Comparison of ENCODE assay signal across 10 cellular contexts in genomic region chr10:122373108-122373507, GRCh38. TPM values are rescaled to one million over a fixed set of nuclear protein-coding genes. Genes with fewer than 3 reads are reported as not detected.
DNase-seq lines count a peak whose midpoint lies in the region; ATAC-seq and TF ChIP-seq lines count a peak whose summit lies in the region.
"Had no signal": no experiment of that assay in that cellular context is flagged by ENCODE, and none has a peak within 500 bp of the region (broad histone marks: within the 10 kb centered on the region; RNA-seq: fewer than 3 reads in every experiment).

No MANE protein-coding gene starts in this region.

- H3K36me3 Mint-ChIP-seq in activated CD8-positive, alpha-beta T cell treated with anti-CD3 and anti-CD28 coated beads for 36 hours (ENCODE audit: low read depth): peaks cover 3% of the 10 kb centered on the region

- intact Hi-C loops in activated CD8-positive, alpha-beta T cell treated with anti-CD3 and anti-CD28 coated beads for 36 hours (cut with micrococcal nuclease): loop anchor here (10.0 kb wide), 1 partner anchor 782 kb away; the partner anchor contains the start of gene BUB3
- intact Hi-C loops in sigmoid colon (cut with DNase I): loop anchor here (5.0 kb wide), 2 partner anchors 114 to 231 kb away; no protein-coding TSS in a partner anchor

- H3K9me3 ChIP-seq in GM23248 (ENCODE audit: low read depth) (no peaks in the 10 kb centered on the region), gastroesophageal sphincter (no peaks in the 10 kb centered on the region), sigmoid colon (no peaks in the 10 kb centered on the region), BE2C (no peaks in the 10 kb centered on the region)

- no peaks in the 10 kb centered on the region for H3K9me3 Mint-ChIP-seq in activated CD8-positive, alpha-beta T cell treated with anti-CD3 and anti-CD28 coated beads for 36 hours

- no peak overlapping the region for H3K9ac ChIP-seq in GM23248

- H4K20me1 ChIP-seq in GM23248 (ENCODE audit: insufficient read depth): no peaks in the 10 kb centered on the region

- POLR2A ChIA-PET in activated CD8-positive, alpha-beta T cell treated with anti-CD3 and anti-CD28 coated beads for 36 hours (lab: Charles Lee): interaction anchor here (1.2 kb wide), 1 partner anchor 41 kb away, joined by 4 read pairs; no protein-coding TSS in a partner anchor

- H3K4me1 ChIP-seq in GM23248 (ENCODE audit: insufficient read depth): peaks cover 17% of the 10 kb centered on the region
- H3K4me1 ChIP-seq in gastroesophageal sphincter: peaks cover 3 to 69% (median 19%) of the 10 kb centered on the region in 3 donors
- H3K4me1 ChIP-seq in sigmoid colon: peaks cover 0 to 59% (median 45%) of the 10 kb centered on the region in 4 donors
- H3K4me1 ChIP-seq in BE2C: no peaks in the 10 kb centered on the region; the same call in 1 of the 2 replicates

- DNase-seq in GM23248 (no peak), sigmoid colon (no peak), left lobe of liver (ENCODE audit: low spot score) (no peak), NCI-H1694 (lab: John Stamatoyannopoulos, UW) (no peak), BE2C (no peak)
- no peak for DNase-seq in activated CD8-positive, alpha-beta T cell treated with anti-CD3 and anti-CD28 coated beads for 36 hours
- DNase-seq in activated CD4-positive, alpha-beta T cell treated with anti-CD3 and anti-CD28 coated beads for 4 hours: no peak
- DNase-seq: COR-L47, NCI-H1105 treated with DMSO at 0.1 percent for 48 hours had no signal

- H3K4me2 ChIP-seq in GM23248 (ENCODE audit: unreplicated experiment): peak overlapping the region; percentile 94

- H3K9me2 ChIP-seq in GM23248 (ENCODE audit: insufficient read depth): no peaks in the 10 kb centered on the region

- CTCF ChIA-PET in activated CD8-positive, alpha-beta T cell treated with anti-CD3 and anti-CD28 coated beads for 36 hours (lab: Charles Lee): interaction anchor here (1.0 to 2.4 kb wide), 2 partner anchors 62 to 105 kb away, joined by 3 to 24 read pairs; no protein-coding TSS in a partner anchor

- peaks cover 11% of the 10 kb centered on the region for H3K27me3 Mint-ChIP-seq in activated CD8-positive, alpha-beta T cell treated with anti-CD3 and anti-CD28 coated beads for 36 hours

- no peak for TF ChIP-seq EP300 in gastroesophageal sphincter (IDR thresholded peaks at IDR 0.05)
- no peak for TF ChIP-seq EP300 in sigmoid colon (IDR thresholded peaks at IDR 0.05)

- H3K27me3 ChIP-seq in GM23248 (replicated peaks; ENCODE audit: insufficient read depth): peaks cover 3% of the 10 kb centered on the region; the same call in 1 of the 2 replicates
- no peaks in the 10 kb centered on the region for H3K27me3 ChIP-seq in gastroesophageal sphincter
- no peaks in the 10 kb centered on the region for H3K27me3 ChIP-seq in sigmoid colon
- no peaks in the 10 kb centered on the region for H3K27me3 ChIP-seq in BE2C

- 43 to 44% methylated on average over 4 of the region's 4 CpGs for WGBS in GM23248 (ENCODE audit: low coverage in 1 of 2, low lambda C conversion rate in 2 of 2, missing lambda C conversion rate in 2 of 2), 2 experiments
- 64 to 71% methylated on average over 4 of the region's 4 CpGs for WGBS in gastroesophageal sphincter (ENCODE audit: low coverage in 1 of 2), 2 donors
- 49 to 76% methylated on average over 4 of the region's 4 CpGs for WGBS in sigmoid colon, 2 donors

- H3F3A ChIP-seq in GM23248 (ENCODE audit: insufficient read depth): peaks cover 6% of the 10 kb centered on the region; the same call in 1 of the 2 replicates

- peaks cover 30% of the 10 kb centered on the region for H3K4me1 Mint-ChIP-seq in activated CD8-positive, alpha-beta T cell treated with anti-CD3 and anti-CD28 coated beads for 36 hours (ENCODE audit: low read depth)

- no peak for TF ChIP-seq POLR2A in gastroesophageal sphincter (IDR thresholded peaks at IDR 0.05)
- no peak for TF ChIP-seq POLR2A in sigmoid colon (IDR thresholded peaks at IDR 0.05)

- ATAC-seq in activated CD8-positive, alpha-beta T cell treated with anti-CD3 and anti-CD28 coated beads for 36 hours: no peak
- ATAC-seq in gastroesophageal sphincter (no peak), left lobe of liver (no peak)

- no peak overlapping the region for H3K27ac Mint-ChIP-seq in activated CD8-positive, alpha-beta T cell treated with anti-CD3 and anti-CD28 coated beads for 36 hours

- in situ Hi-C loops in GM23248 (cut with MboI): no loop called here

- H3K27ac ChIP-seq in GM23248 (no peak overlapping the region), gastroesophageal sphincter (peak overlapping the region; percentile 71 to 100 (median 92)), sigmoid colon (peak overlapping the region; percentile 98 to 100 (median 98))

- H2AFZ ChIP-seq in GM23248: peak overlapping the region; percentile 97

- peak overlapping the region; percentile 88; the same call in 1 of the 2 replicates for H3K4me3 ChIP-seq in GM23248
- H3K4me3 ChIP-seq in gastroesophageal sphincter: no peak overlapping the region
- no peak overlapping the region for H3K4me3 ChIP-seq in sigmoid colon
- H3K4me3 ChIP-seq in BE2C (ENCODE audit: low read depth, low read length): no peak overlapping the region

- H3K36me3 ChIP-seq in GM23248 (ENCODE audit: low read depth): no peaks in the 10 kb centered on the region
- no peaks in the 10 kb centered on the region for H3K36me3 ChIP-seq in gastroesophageal sphincter
- H3K36me3 ChIP-seq in sigmoid colon: no peaks in the 10 kb centered on the region
- no peaks in the 10 kb centered on the region; the same call in 1 of the 2 replicates for H3K36me3 ChIP-seq in BE2C

- TF ChIP-seq CTCF in activated CD8-positive, alpha-beta T cell treated with anti-CD3 and anti-CD28 coated beads for 36 hours (IDR thresholded peaks at IDR 0.05): no peak
- TF ChIP-seq CTCF in gastroesophageal sphincter (IDR thresholded peaks at IDR 0.05): no peak
- TF ChIP-seq CTCF in sigmoid colon (IDR thresholded peaks at IDR 0.05): no peak
- no peak for TF ChIP-seq CTCF in BE2C (IDR thresholded peaks at IDR 0.05; ENCODE audit: low read depth, low read length)

- peak overlapping the region; percentile 78 for H3K4me3 Mint-ChIP-seq in activated CD8-positive, alpha-beta T cell treated with anti-CD3 and anti-CD28 coated beads for 36 hours

- H3K79me2 ChIP-seq in GM23248 (ENCODE audit: insufficient read depth): peaks cover 29% of the 10 kb centered on the region

RNA-seq across cellular contexts. Expression of gene PLEKHA1, which starts 1.4 kb away (rescaled TPM):
- total RNA-seq in GM23248 (2014; rRNA removed; shearing (Covaris generic)): 28.7 and 31.4 TPM in 2 replicates
- polyA plus RNA-seq in GM23248 (2016; fragmentation: Nextera tagmentation; extraction: Ambion mirVana) (39.0 and 41.0 TPM in 2 replicates), sigmoid colon (10 to 100 TPM; 20.9 to 38.4 (median 22.8) TPM)
- 10 to 100 TPM; 17.0 to 17.4 TPM for total RNA-seq in activated CD8-positive, alpha-beta T cell treated with anti-CD3 and anti-CD28 coated beads for 36 hours
- total RNA-seq in gastroesophageal sphincter (100 to 1,000 TPM in 2 of 4 donors, 10 to 100 TPM in 2; 62.1 to 125 (median 93.8) TPM), sigmoid colon (10 to 100 TPM; 34.1 to 53.2 (median 50.4) TPM), left lobe of liver (21.1 TPM)
- polyA plus RNA-seq in BE2C (2012; ENCODE audit: insufficient read depth, insufficient read length, low read depth): 10.2 TPM
